In the genomic region with DNA sequence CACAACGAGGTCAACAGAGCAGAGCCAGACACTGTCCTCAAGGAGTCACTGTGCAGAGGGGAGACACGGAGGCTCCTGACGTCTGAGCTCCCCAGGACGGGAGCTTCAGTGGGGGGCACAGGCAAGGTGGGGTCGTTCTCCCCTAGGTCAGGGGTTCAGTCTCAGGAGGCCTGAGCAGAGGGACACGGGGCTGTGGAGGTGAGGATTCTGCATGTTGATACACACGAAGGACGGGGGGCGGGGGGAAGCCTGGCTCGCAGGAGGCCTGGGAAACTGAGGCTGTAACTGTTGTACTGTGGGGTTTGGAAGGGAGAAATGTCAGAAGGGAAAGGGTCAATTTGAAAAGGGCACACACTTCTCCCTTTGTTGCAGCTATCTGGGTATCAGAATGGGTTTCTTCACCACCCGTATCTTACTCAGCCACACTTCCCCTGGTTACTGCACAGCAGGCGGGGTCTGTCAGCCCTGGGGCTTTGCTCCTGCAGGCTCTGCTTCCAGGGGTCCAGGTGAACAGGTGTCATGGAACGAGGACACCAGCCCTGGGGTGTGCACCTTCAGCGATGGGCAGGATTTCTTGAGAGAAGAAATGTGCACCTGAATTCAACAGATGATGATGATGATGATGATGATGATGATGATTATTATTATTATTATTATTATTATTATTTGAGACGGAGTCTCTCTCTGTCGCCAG, we compare ENCODE assay signal across 30 cellular contexts. TPM values are rescaled to one million over a fixed set of nuclear protein-coding genes. Genes with fewer than 3 reads are reported as not detected.
"Had no signal": no experiment of that assay in that cellular context is flagged by ENCODE, and none has a peak within 500 bp of the region (broad histone marks: within the 10 kb centered on the region; RNA-seq: fewer than 3 reads in every experiment).

No MANE protein-coding gene starts in this region.

- ATAC-seq: gastroesophageal sphincter; heart left ventricle; psoas muscle; right cardiac atrium; stimulated activated naive CD8-positive, alpha-beta T cell treated with anti-CD3 and anti-CD28 coated beads, Interleukin-15, amount 100 ng/mL, for 72 hours; T-cell had no signal

- H3K36me3 ChIP-seq: ascending aorta, esophagus muscularis mucosa, gastroesophageal sphincter, heart left ventricle, left ventricle myocardium inferior, neural progenitor cell, thoracic aorta had no signal

- H3K27ac Mint-ChIP-seq: activated naive CD4-positive, alpha-beta T cell treated with anti-CD3 and anti-CD28 coated beads, Interleukin-2, amount 10 ng/mL, durations not matched to agents 7 days and 5 days; neural progenitor cell; stimulated activated naive CD8-positive, alpha-beta T cell treated with anti-CD3 and anti-CD28 coated beads, Interleukin-15, amount 100 ng/mL, for 72 hours; T-cell had no signal

- H3K9me3 ChIP-seq: ascending aorta, esophagus muscularis mucosa, gastroesophageal sphincter, heart left ventricle, left ventricle myocardium inferior, psoas muscle, thoracic aorta had no signal

- H3K27me3 ChIP-seq: ascending aorta, neural progenitor cell had no signal

- H3K4me1 ChIP-seq: ascending aorta, esophagus muscularis mucosa, gastroesophageal sphincter, left ventricle myocardium inferior, neural progenitor cell, psoas muscle had no signal

- DNase-seq: activated CD4-positive, alpha-beta T cell treated with anti-CD3 and anti-CD28 coated beads for 1 hour; activated CD4-positive, alpha-beta T cell treated with anti-CD3 and anti-CD28 coated beads, Interleukin-2, amount 50 U/mL, for 4 hours; activated effector memory CD4-positive, alpha-beta T cell treated with Interleukin-2 at 50 U/mL for 16 hours; activated naive CD4-positive, alpha-beta T cell treated with anti-CD3 and anti-CD28 coated beads, Interleukin-2, amount 10 ng/mL, durations not matched to agents 7 days and 5 days; dermis blood vessel endothelial cell; effector memory CD4-positive, alpha-beta T cell; heart left ventricle; left ventricle myocardium inferior; mammary epithelial cell; psoas muscle; right cardiac atrium; stimulated activated CD4-positive, alpha-beta T cell treated with anti-CD3 and anti-CD28 coated beads, Interleukin-15, amount 100 ng/mL, for 24 hours; stimulated activated CD4-positive, alpha-beta T cell treated with anti-CD3 and anti-CD28 coated beads, Interleukin-2, amount 100 ng/mL, for 48 hours; stimulated activated naive CD8-positive, alpha-beta T cell treated with anti-CD3 and anti-CD28 coated beads, Interleukin-15, amount 100 ng/mL, for 72 hours; T-cell; T-helper 9 cell had no signal

- H3K4me3 Mint-ChIP-seq: activated naive CD4-positive, alpha-beta T cell treated with anti-CD3 and anti-CD28 coated beads, Interleukin-2, amount 10 ng/mL, durations not matched to agents 7 days and 5 days; neural progenitor cell; stimulated activated naive CD8-positive, alpha-beta T cell treated with anti-CD3 and anti-CD28 coated beads, Interleukin-15, amount 100 ng/mL, for 72 hours; T-cell had no signal

- H3K27ac ChIP-seq: ascending aorta, esophagus muscularis mucosa, gastroesophageal sphincter, heart left ventricle, left ventricle myocardium inferior, neural progenitor cell, psoas muscle, SK-N-MC, skin epidermis, thoracic aorta, VCaP had no signal

- H3K4me3 ChIP-seq: ascending aorta, esophagus muscularis mucosa, gastroesophageal sphincter, heart left ventricle, left ventricle myocardium inferior, neural progenitor cell, psoas muscle, SK-N-MC, skin epidermis, thoracic aorta had no signal

- H3K4me1 Mint-ChIP-seq: activated naive CD4-positive, alpha-beta T cell treated with anti-CD3 and anti-CD28 coated beads, Interleukin-2, amount 10 ng/mL, durations not matched to agents 7 days and 5 days; neural progenitor cell had no signal

- H3K36me3 Mint-ChIP-seq: activated naive CD4-positive, alpha-beta T cell treated with anti-CD3 and anti-CD28 coated beads, Interleukin-2, amount 10 ng/mL, durations not matched to agents 7 days and 5 days; neural progenitor cell; T-cell had no signal

- H3K9me3 Mint-ChIP-seq: activated naive CD4-positive, alpha-beta T cell treated with anti-CD3 and anti-CD28 coated beads, Interleukin-2, amount 10 ng/mL, durations not matched to agents 7 days and 5 days; stimulated activated naive CD8-positive, alpha-beta T cell treated with anti-CD3 and anti-CD28 coated beads, Interleukin-15, amount 100 ng/mL, for 72 hours; T-cell had no signal

RNA-seq across cellular contexts. Expression of a gene that starts 0.8 kb away (rescaled TPM):
- total RNA-seq: ascending aorta, dermis blood vessel endothelial cell, endothelial cell of umbilical vein, kidney epithelial cell, mammary epithelial cell, mononuclear cell, osteoblast, right cardiac atrium, T-cell had no signal
- polyA plus RNA-seq: endothelial cell of umbilical vein, heart left ventricle, mammary epithelial cell, right cardiac atrium had no signal

RNA-seq across cellular contexts. Expression of a gene that starts 19.3 kb away (rescaled TPM):
- total RNA-seq: ascending aorta, dermis blood vessel endothelial cell, endothelial cell of umbilical vein, esophagus muscularis mucosa, gastroesophageal sphincter, heart left ventricle, kidney epithelial cell, left ventricle myocardium inferior, mammary epithelial cell, mononuclear cell, osteoblast, psoas muscle, right cardiac atrium, T-cell, thoracic aorta, ureter had no signal
- polyA plus RNA-seq: adipose tissue, endothelial cell of umbilical vein, heart left ventricle, mammary epithelial cell, psoas muscle, right cardiac atrium had no signal

RNA-seq across cellular contexts. Expression of a gene that starts 41.6 kb away (rescaled TPM):
- total RNA-seq: dermis blood vessel endothelial cell, endothelial cell of umbilical vein, mammary epithelial cell, osteoblast had no signal
- polyA plus RNA-seq: endothelial cell of umbilical vein, mammary epithelial cell had no signal

RNA-seq across cellular contexts. Expression of a gene that starts 42.6 kb away (rescaled TPM):
- total RNA-seq: ascending aorta, dermis blood vessel endothelial cell, endothelial cell of umbilical vein, kidney epithelial cell, mammary epithelial cell, mononuclear cell, T-cell had no signal
- polyA plus RNA-seq: endothelial cell of umbilical vein, mammary epithelial cell had no signal
